In the genomic region with DNA sequence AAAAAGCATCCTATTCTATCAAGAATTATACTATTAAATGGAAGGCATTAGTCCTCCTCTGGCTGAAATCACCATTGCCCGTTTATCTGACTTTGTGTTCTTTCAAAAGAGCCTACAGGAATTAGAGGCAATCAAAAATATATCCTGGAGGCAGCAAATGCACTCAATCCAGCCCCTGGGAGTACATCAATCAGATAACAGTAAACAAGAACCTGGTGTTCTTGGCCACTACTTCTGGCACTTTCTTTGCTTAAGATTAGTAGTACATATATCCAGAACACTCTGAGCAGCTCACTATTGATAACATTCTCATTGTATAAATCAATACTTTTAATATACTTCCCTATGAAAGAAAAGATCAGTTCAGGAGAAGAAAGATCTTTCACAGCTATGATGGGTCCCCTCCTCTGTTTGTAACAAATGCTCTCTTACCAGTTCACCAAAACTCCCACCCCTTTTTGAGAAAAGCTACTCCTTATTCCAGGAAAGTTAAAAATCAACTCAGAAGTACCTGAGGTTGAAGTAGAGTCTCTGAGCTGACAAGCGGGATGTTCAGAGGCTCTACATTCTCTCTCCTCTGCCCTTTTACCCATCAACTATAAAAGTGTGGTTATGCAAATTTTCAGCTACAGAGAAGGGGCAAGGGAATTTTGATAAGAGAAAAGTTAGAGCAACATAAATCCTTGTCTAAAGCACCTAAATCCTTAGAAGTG, we compare ENCODE assay signal across 32 cellular contexts.
DNase-seq lines count a peak whose midpoint lies in the region; ATAC-seq and TF ChIP-seq lines count a peak whose summit lies in the region.
"Had no signal": no experiment of that assay in that cellular context is flagged by ENCODE, and none has a peak within 500 bp of the region (broad histone marks: within the 10 kb centered on the region; RNA-seq: fewer than 3 reads in every experiment).

No MANE protein-coding gene starts in this region.

- DNase-seq in body of pancreas: peak in 2 of 4 donors; percentile 36 to 52
- no peak for DNase-seq in lung (ENCODE audit: low spot score)
- no peak for DNase-seq in smooth muscle cell (lab: John Stamatoyannopoulos, UW; ENCODE audit: unreplicated experiment)
- DNase-seq in adrenal gland: no peak
- DNase-seq in T-helper 2 cell treated with Interferon-gamma antibody and Interleukin-4, amounts not matched to agents 5 μg/mL and 100 μg/mL, for 36 hours (ENCODE audit: low spot score): no peak
- DNase-seq in foreskin keratinocyte: no peak
- no peak for DNase-seq in NCI-H774 (lab: John Stamatoyannopoulos, UW)
- DNase-seq: ACHN; activated CD4-positive, alpha-beta T cell treated with anti-CD3 and anti-CD28 coated beads, Interleukin-2, amount 10 ng/mL, durations not matched to agents 7 days and 5 days; activated naive CD4-positive, alpha-beta T cell treated with anti-CD3 and anti-CD28 coated beads for 36 hours; activated T-cell treated with anti-CD3 and anti-CD28 coated beads, Interleukin-2, amount 50 U/mL, for 72 hours; anterior cingulate cortex; BE2C; cortex of kidney; DMS153; effector memory CD8-positive, alpha-beta T cell; foreskin fibroblast; HCEC 1CT; left colon; NCI-H1092; NCI-H187 treated with DMSO at 0.1 percent for 48 hours; NCI-H69; psoas muscle; SHP77 treated with DMSO at 0.1 percent for 48 hours; stimulated activated naive CD8-positive, alpha-beta T cell treated with anti-CD3 and anti-CD28 coated beads, Interleukin-15, Interleukin-2, amounts not matched to agents 100 U/mL and 50 U/mL, for 24 hours; T-helper 9 cell; trophoblast cell had no signal

- no peaks in the 10 kb centered on the region for H3K36me3 Mint-ChIP-seq in T-helper 2 cell treated with Interferon-gamma antibody and Interleukin-4, amounts not matched to agents 5 μg/mL and 100 μg/mL, for 36 hours (ENCODE audit: low read depth)

- no peak for TF ChIP-seq POLR2A in body of pancreas (IDR thresholded peaks at IDR 0.05)
- no peak for TF ChIP-seq POLR2A in adrenal gland (IDR thresholded peaks at IDR 0.05)

- H2AFZ ChIP-seq in smooth muscle cell (ENCODE audit: low read depth): peak overlapping the region; percentile 9

- peak overlapping the region; percentile 29 for H3K4me2 ChIP-seq in smooth muscle cell

- H3K36me3 ChIP-seq in HUES48 (ENCODE audit: control insufficient read depth, insufficient read depth, low read length) (no peaks in the 10 kb centered on the region), body of pancreas (replicated peaks in 1 of 2; ENCODE audit: insufficient read depth in 1 of 2, low read depth in 2 of 2) (no peaks in the 10 kb centered on the region), lung (ENCODE audit: control insufficient read depth in 2 of 2, insufficient read depth in 2 of 2, low read length in 2 of 2) (no peaks in the 10 kb centered on the region), smooth muscle cell (ENCODE audit: low read depth) (no peaks in the 10 kb centered on the region), adrenal gland (replicated peaks in 1 of 2) (no peaks in the 10 kb centered on the region)
- H3K36me3 ChIP-seq: BE2C, cardiac muscle cell had no signal

- H3K9ac ChIP-seq in HUES48 (ENCODE audit: low read depth, low read length) (no peak overlapping the region), smooth muscle cell (ENCODE audit: low read depth) (no peak overlapping the region)

- H3K4me3 ChIP-seq in HUES48 (ENCODE audit: low read depth, low read length) (no peak overlapping the region), body of pancreas (no peak overlapping the region), lung (no peak overlapping the region), smooth muscle cell (no peak overlapping the region), adrenal gland (no peak overlapping the region)
- H3K4me3 ChIP-seq: cardiac muscle cell, psoas muscle had no signal

- no peak overlapping the region for H3K4me3 Mint-ChIP-seq in T-helper 2 cell treated with Interferon-gamma antibody and Interleukin-4, amounts not matched to agents 5 μg/mL and 100 μg/mL, for 36 hours
- H3K4me3 Mint-ChIP-seq: activated CD4-positive, alpha-beta T cell treated with anti-CD3 and anti-CD28 coated beads, Interleukin-2, amount 10 ng/mL, durations not matched to agents 7 days and 5 days; activated naive CD4-positive, alpha-beta T cell treated with anti-CD3 and anti-CD28 coated beads for 36 hours; activated T-cell treated with anti-CD3 and anti-CD28 coated beads, Interleukin-2, amount 50 U/mL, for 72 hours; effector memory CD8-positive, alpha-beta T cell; neural crest cell; WTC11 had no signal

- intact Hi-C loops in body of pancreas (cut with DNase I): no loop called here
- intact Hi-C loops in adrenal gland (cut with DNase I): no loop called here

- H3K27me3 Mint-ChIP-seq in T-helper 2 cell treated with Interferon-gamma antibody and Interleukin-4, amounts not matched to agents 5 μg/mL and 100 μg/mL, for 36 hours (ENCODE audit: low read depth): no peaks in the 10 kb centered on the region

- H3K9me3 Mint-ChIP-seq in T-helper 2 cell treated with Interferon-gamma antibody and Interleukin-4, amounts not matched to agents 5 μg/mL and 100 μg/mL, for 36 hours: no peaks in the 10 kb centered on the region
- H3K9me3 Mint-ChIP-seq: activated CD4-positive, alpha-beta T cell treated with anti-CD3 and anti-CD28 coated beads, Interleukin-2, amount 10 ng/mL, durations not matched to agents 7 days and 5 days; activated naive CD4-positive, alpha-beta T cell treated with anti-CD3 and anti-CD28 coated beads for 36 hours; effector memory CD8-positive, alpha-beta T cell; neural crest cell had no signal

- 27 to 45% methylated on average over 2 of the region's 2 CpGs for WGBS in body of pancreas, 2 donors
- 45 to 67% methylated on average over 2 of the region's 2 CpGs for WGBS in lung, 2 donors
- WGBS in smooth muscle cell (ENCODE audit: low lambda C conversion rate): 41% methylated on average over 2 of the region's 2 CpGs
- 41 to 70% (median 63%) methylated on average over 2 of the region's 2 CpGs for WGBS in adrenal gland, 4 donors

- H3K79me2 ChIP-seq in smooth muscle cell (ENCODE audit: low read depth): no peaks in the 10 kb centered on the region

- H3K9me3 ChIP-seq in HUES48 (ENCODE audit: control insufficient read depth, insufficient read depth, low read length): no peaks in the 10 kb centered on the region
- H3K9me3 ChIP-seq in body of pancreas: no peaks in the 10 kb centered on the region
- no peaks in the 10 kb centered on the region for H3K9me3 ChIP-seq in lung (ENCODE audit: control insufficient read depth in 2 of 2, insufficient read depth in 1 of 2, low read length in 1 of 2)
- H3K9me3 ChIP-seq in smooth muscle cell (replicated peaks; ENCODE audit: low read depth): no peaks in the 10 kb centered on the region
- H3K9me3 ChIP-seq in adrenal gland (replicated peaks in 1 of 3): no peaks in the 10 kb centered on the region
- H3K9me3 ChIP-seq: BE2C, psoas muscle had no signal

- H3K4me1 ChIP-seq in HUES48 (ENCODE audit: control insufficient read depth, insufficient read depth, low read length): peaks cover 13% of the 10 kb centered on the region
- peaks cover 43% of the 10 kb centered on the region for H3K4me1 ChIP-seq in body of pancreas
- H3K4me1 ChIP-seq in lung (ENCODE audit: control insufficient read depth in 2 of 2, insufficient read depth in 2 of 2, low read length in 2 of 2): no peaks in the 10 kb centered on the region
- peaks cover 33% of the 10 kb centered on the region for H3K4me1 ChIP-seq in smooth muscle cell (ENCODE audit: low read depth)
- H3K4me1 ChIP-seq in adrenal gland (replicated peaks in 1 of 2): no peaks in the 10 kb centered on the region
- H3K4me1 ChIP-seq in foreskin keratinocyte: no peaks in the 10 kb centered on the region
- H3K4me1 ChIP-seq: BE2C, psoas muscle had no signal

- no peaks in the 10 kb centered on the region for H4K20me1 ChIP-seq in smooth muscle cell (ENCODE audit: low read depth)

- no peak for TF ChIP-seq CTCF in body of pancreas (IDR thresholded peaks at IDR 0.05)
- TF ChIP-seq CTCF in lung (IDR thresholded peaks at IDR 0.05; ENCODE audit: control extremely low read depth, extremely low read depth): no peak
- no peak for TF ChIP-seq CTCF in smooth muscle cell (IDR thresholded peaks at IDR 0.05; ENCODE audit: borderline replicate concordance, insufficient read depth, poor library complexity, severe bottlenecking)
- no peak for TF ChIP-seq CTCF in adrenal gland (IDR thresholded peaks at IDR 0.05)
- no peak for TF ChIP-seq CTCF in foreskin keratinocyte (conservative IDR thresholded peaks at IDR 0.05)

- H3K27me3 ChIP-seq in HUES48 (ENCODE audit: control insufficient read depth, insufficient read depth, low read length) (no peaks in the 10 kb centered on the region), body of pancreas (no peaks in the 10 kb centered on the region), lung (ENCODE audit: control insufficient read depth, insufficient read depth) (no peaks in the 10 kb centered on the region), smooth muscle cell (ENCODE audit: low read depth) (no peaks in the 10 kb centered on the region), adrenal gland (no peaks in the 10 kb centered on the region), foreskin keratinocyte (no peaks in the 10 kb centered on the region)
- H3K27me3 ChIP-seq: BE2C, cardiac muscle cell had no signal

- no peak overlapping the region for H3K27ac Mint-ChIP-seq in T-helper 2 cell treated with Interferon-gamma antibody and Interleukin-4, amounts not matched to agents 5 μg/mL and 100 μg/mL, for 36 hours
- H3K27ac Mint-ChIP-seq: activated CD4-positive, alpha-beta T cell treated with anti-CD3 and anti-CD28 coated beads, Interleukin-2, amount 10 ng/mL, durations not matched to agents 7 days and 5 days; activated naive CD4-positive, alpha-beta T cell treated with anti-CD3 and anti-CD28 coated beads for 36 hours; activated T-cell treated with anti-CD3 and anti-CD28 coated beads, Interleukin-2, amount 50 U/mL, for 72 hours; effector memory CD8-positive, alpha-beta T cell had no signal

- H3F3A ChIP-seq in smooth muscle cell (ENCODE audit: low read depth): peaks cover 7% of the 10 kb centered on the region

- H3K27ac ChIP-seq in HUES48 (ENCODE audit: low read depth, low read length): peak overlapping the region; percentile 10
- H3K27ac ChIP-seq in body of pancreas: peak overlapping the region in 2 of 4 donors; percentile 45 to 47
- no peak overlapping the region for H3K27ac ChIP-seq in lung (ENCODE audit: low read depth in 1 of 2, low read length in 1 of 2)
- no peak overlapping the region for H3K27ac ChIP-seq in smooth muscle cell (ENCODE audit: low read depth)
- no peak overlapping the region for H3K27ac ChIP-seq in adrenal gland
- no peak overlapping the region for H3K27ac ChIP-seq in foreskin keratinocyte
- H3K27ac ChIP-seq: cardiac muscle cell, psoas muscle had no signal

- no peaks in the 10 kb centered on the region for H3K4me1 Mint-ChIP-seq in T-helper 2 cell treated with Interferon-gamma antibody and Interleukin-4, amounts not matched to agents 5 μg/mL and 100 μg/mL, for 36 hours (ENCODE audit: low read depth)
- H3K4me1 Mint-ChIP-seq: activated CD4-positive, alpha-beta T cell treated with anti-CD3 and anti-CD28 coated beads, Interleukin-2, amount 10 ng/mL, durations not matched to agents 7 days and 5 days had no signal

- ATAC-seq in body of pancreas (peak; percentile 86), lung (ENCODE audit: insufficient read depth, low FRiP score) (peak; percentile 44), foreskin keratinocyte (no peak)
- ATAC-seq: activated T-cell treated with anti-CD3 and anti-CD28 coated beads, Interleukin-2, amount 50 U/mL, for 72 hours; effector memory CD8-positive, alpha-beta T cell; left colon; Panc1; psoas muscle; stimulated activated naive CD8-positive, alpha-beta T cell treated with anti-CD3 and anti-CD28 coated beads, Interleukin-15, Interleukin-2, amounts not matched to agents 100 U/mL and 50 U/mL, for 24 hours; WTC11 had no signal
